ENCODE assay signal across 26 cellular contexts in genomic region chr1:8032351-8032750, GRCh38. TPM values are rescaled to one million over a fixed set of nuclear protein-coding genes. Genes with fewer than 3 reads are reported as not detected.
DNase-seq lines count a peak whose midpoint lies in the region; ATAC-seq and TF ChIP-seq lines count a peak whose summit lies in the region.
"Had no signal": no experiment of that assay in that cellular context is flagged by ENCODE, and none has a peak within 500 bp of the region (broad histone marks: within the 10 kb centered on the region; RNA-seq: fewer than 3 reads in every experiment).

No MANE protein-coding gene starts in this region.

- H2BK5ac ChIP-seq in trophoblast cell (ENCODE audit: low read depth, low read length, poor library complexity): no peak overlapping the region
- H2BK5ac ChIP-seq in H9 (ENCODE audit: insufficient read length, low read length): no peak overlapping the region

- no peaks in the 10 kb centered on the region for H3K79me2 ChIP-seq in PC-3 (ENCODE audit: low read length)
- H3K79me2 ChIP-seq in trophoblast cell (ENCODE audit: control insufficient read depth, insufficient read depth, low read length, poor library complexity): peaks cover under 1% of the 10 kb centered on the region
- no peaks in the 10 kb centered on the region for H3K79me2 ChIP-seq in H9 (ENCODE audit: insufficient read depth, low read length)

- no peak overlapping the region for H3K4me3 ChIP-seq in PC-3 (ENCODE audit: low read length)
- H3K4me3 ChIP-seq in astrocyte of the spinal cord (ENCODE audit: low read depth, low read length): no peak overlapping the region
- H3K4me3 ChIP-seq in trophoblast cell (ENCODE audit: low read depth, low read length): no peak overlapping the region
- H3K4me3 ChIP-seq: BLaER1 treated with 17β-estradiol and CSF1 and Interleukin-3, amounts not matched to agents 10 nM and 100 nM; SK-N-MC had no signal

- no peaks in the 10 kb centered on the region for H3K27me3 ChIP-seq in PC-3 (ENCODE audit: low read length)
- H3K27me3 ChIP-seq in trophoblast cell (ENCODE audit: insufficient read depth, low read length): no peaks in the 10 kb centered on the region
- H3K27me3 ChIP-seq in H9 (ENCODE audit: insufficient read depth, low read length): no peaks in the 10 kb centered on the region

- no peaks in the 10 kb centered on the region for H4K20me1 ChIP-seq in PC-3 (ENCODE audit: low read length)
- H4K20me1 ChIP-seq in H9 (ENCODE audit: control insufficient read depth, insufficient read depth, insufficient read length): no peaks in the 10 kb centered on the region
- H4K20me1 ChIP-seq: BLaER1 treated with 17β-estradiol and CSF1 and Interleukin-3, amounts not matched to agents 10 nM and 100 nM had no signal

- no peak overlapping the region for H2BK15ac ChIP-seq in H9 (ENCODE audit: low read depth, low read length)

- CTCF ChIA-PET in PC-3 (lab: Charles Lee): interaction anchor here (1.0 kb wide), 1 partner anchor 29 kb away, joined by 3 read pairs; no protein-coding TSS in a partner anchor

- H3F3A ChIP-seq in PC-3 (ENCODE audit: low read length, unreplicated experiment): peaks cover 11% of the 10 kb centered on the region

- H3K14ac ChIP-seq in trophoblast cell (ENCODE audit: low read length): no peak overlapping the region
- H3K14ac ChIP-seq in H9 (ENCODE audit: insufficient read depth, low read length): no peak overlapping the region

- H2BK12ac ChIP-seq in trophoblast cell (ENCODE audit: low read length) (no peak overlapping the region), H9 (ENCODE audit: insufficient read length, low read depth, low read length) (no peak overlapping the region)

- peaks cover 11% of the 10 kb centered on the region for H3K27me3 Mint-ChIP-seq in stimulated activated memory B cell treated with anti-CD40 and anti-IgM and Interleukin-4, amounts not matched to agents 10 μg/mL and 1 μg/mL and 100 μg/mL, for 72 hours
- H3K27me3 Mint-ChIP-seq in H9 (ENCODE audit: low read depth): peaks cover under 1% of the 10 kb centered on the region; the same call in 1 of the 2 replicates
- H3K27me3 Mint-ChIP-seq: CD4-positive, alpha-beta memory T cell had no signal

- DNase-seq in EH (ENCODE audit: low read depth) (peak; percentile 42), PC-3 (no peak), astrocyte of the spinal cord (ENCODE audit: low read depth, low spot score) (peak; percentile 35), trophoblast cell (peak; percentile 41 to 76), kidney glomerular epithelial cell (lab: John Stamatoyannopoulos, UW) (no peak), GM20000 (ENCODE audit: low spot score) (no peak), H9 (no peak)
- DNase-seq: Caco-2; CD4-positive, alpha-beta memory T cell; DMS 273 treated with DMSO at 0.1 percent for 48 hours; DND-41; GDM1; H7; NCI-H1105; NCI-H1694; NCI-H2081; NCI-H2171; NCI-H526; OCI-M1; RPMI8226; SHP77 treated with DMSO at 0.1 percent for 48 hours; SW 1271 had no signal

- H3K79me1 ChIP-seq in trophoblast cell (ENCODE audit: low read length) (peaks cover 8% of the 10 kb centered on the region), H9 (ENCODE audit: insufficient read depth, low read depth, low read length, poor library complexity, severe bottlenecking) (no peaks in the 10 kb centered on the region)

- no TSS peak for BruUV-seq in PC-3 (replicated peaks; lab: Mats Ljungman, UMichigan)

- H3K18ac ChIP-seq in trophoblast cell (ENCODE audit: low read length) (no peak overlapping the region), H9 (ENCODE audit: insufficient read length, low read depth, low read length) (no peak overlapping the region)

- no peaks in the 10 kb centered on the region for H3K23me2 ChIP-seq in H9 (ENCODE audit: insufficient read length, low read depth, low read length, poor library complexity, severe bottlenecking)

- WGBS in trophoblast cell (ENCODE audit: extremely low coverage, insufficient coverage, insufficient read length): no CpG with 5 or more reads among the region's 1 CpG
- no CpG with 5 or more reads among the region's 1 CpG for WGBS in H9 (ENCODE audit: extremely low coverage, insufficient read length, low lambda C conversion rate)

- H3K27ac ChIP-seq in PC-3 (ENCODE audit: low read length) (peak overlapping the region; percentile 70), trophoblast cell (ENCODE audit: low read depth, low read length) (no peak overlapping the region), H9 (ENCODE audit: insufficient read length, low read depth, low read length) (no peak overlapping the region)
- H3K27ac ChIP-seq: BLaER1 treated with 17β-estradiol and CSF1 and Interleukin-3, amounts not matched to agents 10 nM and 100 nM; KMS-11; SK-N-MC had no signal

- H3K4me3 Mint-ChIP-seq in stimulated activated memory B cell treated with anti-CD40 and anti-IgM and Interleukin-4, amounts not matched to agents 10 μg/mL and 1 μg/mL and 100 μg/mL, for 72 hours: no peak overlapping the region
- no peak overlapping the region for H3K4me3 Mint-ChIP-seq in H9
- H3K4me3 Mint-ChIP-seq: CD4-positive, alpha-beta memory T cell had no signal

- H3K4me1 ChIP-seq in PC-3 (ENCODE audit: insufficient read depth, low read length): peaks cover 25% of the 10 kb centered on the region
- H3K4me1 ChIP-seq in trophoblast cell (ENCODE audit: control insufficient read depth in 1 of 2, insufficient read depth in 2 of 2, low read length in 2 of 2): peaks cover 3 to 7% of the 10 kb centered on the region in 2 experiments
- no peaks in the 10 kb centered on the region for H3K4me1 ChIP-seq in H9 (ENCODE audit: insufficient read depth, low read length)
- H3K4me1 ChIP-seq: BLaER1 treated with 17β-estradiol and CSF1 and Interleukin-3, amounts not matched to agents 10 nM and 100 nM had no signal

- H4K91ac ChIP-seq in trophoblast cell (ENCODE audit: low read depth, low read length) (no peak overlapping the region), H9 (ENCODE audit: insufficient read length, low read depth, low read length) (no peak overlapping the region)

- H3K36me3 ChIP-seq in PC-3 (ENCODE audit: low read depth, low read length) (no peaks in the 10 kb centered on the region), trophoblast cell (ENCODE audit: control insufficient read depth in 1 of 2, insufficient read depth in 2 of 2, low read length in 2 of 2) (no peaks in the 10 kb centered on the region)
- H3K36me3 ChIP-seq: BLaER1 treated with 17β-estradiol and CSF1 and Interleukin-3, amounts not matched to agents 10 nM and 100 nM had no signal

- no peak overlapping the region for H4K8ac ChIP-seq in trophoblast cell (ENCODE audit: low read depth, low read length)
- H4K8ac ChIP-seq in H9 (replicated peaks; ENCODE audit: insufficient read length, low read depth, low read length): no peak overlapping the region

- no peak overlapping the region for H3K27ac Mint-ChIP-seq in stimulated activated memory B cell treated with anti-CD40 and anti-IgM and Interleukin-4, amounts not matched to agents 10 μg/mL and 1 μg/mL and 100 μg/mL, for 72 hours
- H3K27ac Mint-ChIP-seq in H9: no peak overlapping the region
- H3K27ac Mint-ChIP-seq: CD4-positive, alpha-beta memory T cell had no signal

- no peak overlapping the region for H3K23ac ChIP-seq in trophoblast cell (ENCODE audit: low read length)
- no peak overlapping the region for H3K23ac ChIP-seq in H9 (ENCODE audit: insufficient read length, low read depth, low read length)

- H3K9me3 Mint-ChIP-seq in stimulated activated memory B cell treated with anti-CD40 and anti-IgM and Interleukin-4, amounts not matched to agents 10 μg/mL and 1 μg/mL and 100 μg/mL, for 72 hours: no peaks in the 10 kb centered on the region
- H3K9me3 Mint-ChIP-seq in H9: no peaks in the 10 kb centered on the region
- H3K9me3 Mint-ChIP-seq: CD4-positive, alpha-beta memory T cell had no signal

- POLR2A ChIA-PET in PC-3 (lab: Charles Lee; ENCODE audit: unreplicated experiment): interaction anchor here (0.5 kb wide), 1 partner anchor 44 kb away, joined by 3 read pairs; no protein-coding TSS in a partner anchor

- no peaks in the 10 kb centered on the region for H3K9me2 ChIP-seq in PC-3 (replicated peaks; ENCODE audit: low read length)

- H3K36me3 Mint-ChIP-seq in stimulated activated memory B cell treated with anti-CD40 and anti-IgM and Interleukin-4, amounts not matched to agents 10 μg/mL and 1 μg/mL and 100 μg/mL, for 72 hours: no peaks in the 10 kb centered on the region
- no peaks in the 10 kb centered on the region for H3K36me3 Mint-ChIP-seq in H9 (ENCODE audit: insufficient read depth in 1 of 3, low read depth in 3 of 3)
- H3K36me3 Mint-ChIP-seq: CD4-positive, alpha-beta memory T cell had no signal

- H3K4me1 Mint-ChIP-seq in stimulated activated memory B cell treated with anti-CD40 and anti-IgM and Interleukin-4, amounts not matched to agents 10 μg/mL and 1 μg/mL and 100 μg/mL, for 72 hours: no peaks in the 10 kb centered on the region
- H3K4me1 Mint-ChIP-seq in H9: peaks cover 11 to 15% of the 10 kb centered on the region in 2 experiments
- H3K4me1 Mint-ChIP-seq: CD4-positive, alpha-beta memory T cell had no signal

- in situ Hi-C loops in astrocyte of the spinal cord (cut with HindIII; ENCODE audit: low sequenced_read_pairs): no loop called here

- H3K4me2 ChIP-seq in PC-3 (ENCODE audit: low read length): no peak overlapping the region
- H3K4me2 ChIP-seq in trophoblast cell (ENCODE audit: low read length): no peak overlapping the region
- no peak overlapping the region for H3K4me2 ChIP-seq in H9 (ENCODE audit: insufficient read depth, insufficient read length, low read length)
- H3K4me2 ChIP-seq: BLaER1 treated with 17β-estradiol and CSF1 and Interleukin-3, amounts not matched to agents 10 nM and 100 nM; KMS-11 had no signal

- H3K56ac ChIP-seq in H9 (ENCODE audit: insufficient read length, low read depth, low read length): no peak overlapping the region

- H2AK5ac ChIP-seq in trophoblast cell (ENCODE audit: low read length) (no peak overlapping the region), H9 (ENCODE audit: insufficient read length, low read length) (no peak overlapping the region)

- H3K4ac ChIP-seq in trophoblast cell (ENCODE audit: low read depth, low read length) (no peak overlapping the region), H9 (ENCODE audit: low read depth, low read length) (no peak overlapping the region)

- H3T11ph ChIP-seq in H9 (ENCODE audit: low read length): no peak overlapping the region

- H4K12ac ChIP-seq in trophoblast cell (ENCODE audit: low read depth, low read length): no peak overlapping the region

- TF ChIP-seq CTCF in PC-3 (conservative IDR thresholded peaks at IDR 0.05; ENCODE audit: low read depth, low read length) (no peak), astrocyte of the spinal cord (IDR thresholded peaks at IDR 0.05; ENCODE audit: low read depth, low read length) (no peak), GM20000 (IDR thresholded peaks at IDR 0.05; ENCODE audit: extremely low read depth, missing control alignments) (no peak), H9 (conservative IDR thresholded peaks at IDR 0.05) (no peak)

- no peak for ATAC-seq in PC-3
- no peak for ATAC-seq in stimulated activated memory B cell treated with anti-CD40 and anti-IgM and Interleukin-4, amounts not matched to agents 10 μg/mL and 1 μg/mL and 100 μg/mL, for 72 hours

- H4K5ac ChIP-seq in H9 (ENCODE audit: insufficient read length, low read depth, low read length): no peak overlapping the region

- H2BK20ac ChIP-seq in H9 (ENCODE audit: low read depth, low read length, poor library complexity, severe bottlenecking): no peak overlapping the region

- H3K9ac ChIP-seq in PC-3 (ENCODE audit: low read length): peak overlapping the region; percentile 56
- H3K9ac ChIP-seq in trophoblast cell (ENCODE audit: low read length): no peak overlapping the region
- no peak overlapping the region for H3K9ac ChIP-seq in H9 (ENCODE audit: extremely low read depth, insufficient read length, low read length)
- H3K9ac ChIP-seq: BLaER1 treated with 17β-estradiol and CSF1 and Interleukin-3, amounts not matched to agents 10 nM and 100 nM; KMS-11 had no signal

- intact Hi-C loops in PC-3 (cut with micrococcal nuclease): no loop called here

- H2BK120ac ChIP-seq in trophoblast cell (ENCODE audit: insufficient read depth, low read length, poor library complexity) (no peak overlapping the region), H9 (ENCODE audit: low read depth, low read length, poor library complexity, severe bottlenecking) (no peak overlapping the region)

- no peaks in the 10 kb centered on the region for H3K9me3 ChIP-seq in PC-3 (ENCODE audit: low read length)
- no peaks in the 10 kb centered on the region for H3K9me3 ChIP-seq in trophoblast cell (ENCODE audit: insufficient read depth, low read depth, low read length)
- no peaks in the 10 kb centered on the region for H3K9me3 ChIP-seq in H9 (ENCODE audit: control insufficient read depth, low read depth, low read length)
- H3K9me3 ChIP-seq: BLaER1 treated with 17β-estradiol and CSF1 and Interleukin-3, amounts not matched to agents 10 nM and 100 nM; Caco-2 had no signal

- H2AFZ ChIP-seq in PC-3 (ENCODE audit: low read length) (no peak overlapping the region), trophoblast cell (ENCODE audit: insufficient read depth, low read length, poor library complexity) (no peak overlapping the region), H9 (ENCODE audit: low read length) (no peak overlapping the region)

RNA-seq across cellular contexts. Expression of gene ERRFI1, which starts 6.2 kb away (rescaled TPM):
- 218 and 227 TPM in 2 replicates for total RNA-seq in PC-3 (2014; rRNA removed)
- polyA plus RNA-seq in trophoblast cell (2013): 267 and 277 TPM in 2 replicates
- total RNA-seq in H9 (2021): 19.2 and 20.8 TPM in 2 replicates

Comparison
In these comparisons a context has a peak if more than half of its experiments do, and no peak if none do; other contexts are left out.
1. DNase-seq: peak in EH (single experiment), astrocyte of the spinal cord (single experiment) and trophoblast cell (2 of 2); none in PC-3 (single experiment), kidney glomerular epithelial cell (single experiment), GM20000 (single experiment) and H9 (single experiment).
2. RNA of gene ERRFI1, which starts 6.2 kb away (total RNA-seq): 218 to 227 TPM in PC-3; 19.2 to 20.8 TPM in H9; every median in the first group is over 10 times any median in the second.